Comparison of ENCODE assay signal across 8 cellular contexts in the genomic region with DNA sequence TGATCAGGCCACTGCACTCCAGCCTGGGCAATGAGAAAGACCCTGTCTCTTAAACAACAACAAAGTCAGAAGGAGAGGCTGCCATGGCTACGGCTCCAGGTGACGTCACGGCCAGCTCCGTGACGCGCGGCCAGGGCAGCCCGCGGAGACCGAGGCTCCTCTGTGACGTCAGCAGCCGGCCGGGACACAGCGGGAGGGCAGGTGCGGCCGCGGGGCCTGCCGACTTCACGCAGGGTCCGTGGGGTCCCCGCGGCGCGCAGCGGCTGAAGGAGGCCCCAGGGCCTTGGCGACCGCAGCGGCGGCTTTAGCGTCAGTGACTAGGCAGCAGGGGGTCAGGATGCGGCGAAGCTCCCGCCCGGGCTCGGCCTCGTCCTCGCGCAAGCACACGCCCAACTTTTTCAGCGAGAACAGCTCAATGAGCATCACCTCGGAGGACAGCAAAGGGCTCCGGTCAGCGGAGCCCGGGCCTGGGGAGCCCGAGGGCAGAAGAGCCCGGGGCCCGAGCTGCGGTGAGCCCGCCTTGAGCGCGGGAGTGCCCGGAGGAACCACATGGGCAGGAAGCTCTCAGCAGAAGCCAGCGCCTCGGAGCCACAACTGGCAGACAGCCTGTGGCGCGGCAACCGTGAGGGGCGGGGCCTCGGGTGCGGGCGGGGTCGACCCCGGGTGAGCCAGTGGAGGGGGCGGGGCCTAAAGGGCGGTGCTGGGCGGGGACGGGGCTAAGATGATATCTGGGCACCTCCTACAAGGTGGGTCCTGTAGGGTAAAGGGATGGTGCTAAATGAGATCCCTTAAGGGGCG. TPM values are rescaled to one million over a fixed set of nuclear protein-coding genes. Genes with fewer than 3 reads are reported as not detected.
DNase-seq lines count a peak whose midpoint lies in the region; ATAC-seq and TF ChIP-seq lines count a peak whose summit lies in the region.

A gene with protein sequence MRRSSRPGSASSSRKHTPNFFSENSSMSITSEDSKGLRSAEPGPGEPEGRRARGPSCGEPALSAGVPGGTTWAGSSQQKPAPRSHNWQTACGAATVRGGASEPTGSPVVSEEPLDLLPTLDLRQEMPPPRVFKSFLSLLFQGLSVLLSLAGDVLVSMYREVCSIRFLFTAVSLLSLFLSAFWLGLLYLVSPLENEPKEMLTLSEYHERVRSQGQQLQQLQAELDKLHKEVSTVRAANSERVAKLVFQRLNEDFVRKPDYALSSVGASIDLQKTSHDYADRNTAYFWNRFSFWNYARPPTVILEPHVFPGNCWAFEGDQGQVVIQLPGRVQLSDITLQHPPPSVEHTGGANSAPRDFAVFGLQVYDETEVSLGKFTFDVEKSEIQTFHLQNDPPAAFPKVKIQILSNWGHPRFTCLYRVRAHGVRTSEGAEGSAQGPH (plus strand): TSS at position 163 of the 798 bp plus-strand sequence. CDS start 175 bp downstream, at position 338.

- no peak within 1 kb of the TSS for H2BK12ac ChIP-seq in trophoblast cell (ENCODE audit: low read length)

- POLR2A ChIA-PET in HEK293T (lab: Yijun Ruan, JAX), result interaction anchor here (0.7 to 6.1 kb wide), 10 partner anchors 11 to 1238 kb away, joined by 3 to 44 read pairs (median 4); a partner anchor contains a TSS
- POLR2A ChIA-PET in activated naive CD8-positive, alpha-beta T cell treated with anti-CD3 and anti-CD28 coated beads, Interleukin-2, amount 10 ng/mL, durations not matched to agents 7 days and 5 days (lab: Charles Lee), result interaction anchor here (0.5 to 5.4 kb wide), 16 partner anchors 11 to 1622 kb away, joined by 3 to 68 read pairs (median 6); a partner anchor contains a TSS

- H4K91ac ChIP-seq in trophoblast cell (ENCODE audit: low read depth, low read length), result peak within 1 kb of the TSS; percentile 15

- H3K4me1 ChIP-seq in cardiac muscle cell (ENCODE audit: low read depth) (peaks cover 10% of the 10 kb centered on the region), trophoblast cell (ENCODE audit: control insufficient read depth in 1 of 2, insufficient read depth in 2 of 2, low read length in 2 of 2) (peaks cover 11 to 20% of the 10 kb centered on the region in 2 experiments)

- H2BK120ac ChIP-seq in trophoblast cell (ENCODE audit: insufficient read depth, low read length, poor library complexity), result no peak within 1 kb of the TSS

- peak within 1 kb of the TSS; percentile 99 for H3K4me2 ChIP-seq in trophoblast cell (ENCODE audit: low read length)

- CTCF ChIA-PET in HEK293T (lab: Yijun Ruan, JAX), result interaction anchor here (0.5 to 1.1 kb wide), 3 partner anchors 11 to 267 kb away, joined by 3 read pairs; no protein-coding TSS in a partner anchor

- TF ChIP-seq CTCF in GM06990 (IDR thresholded peaks at IDR 0.05; ENCODE audit: insufficient read depth, low read length, poor library complexity, severe bottlenecking) (no peak), NB4 (IDR thresholded peaks at IDR 0.05; ENCODE audit: low read depth, low read length) (no peak), cardiac muscle cell (IDR thresholded peaks at IDR 0.05; ENCODE audit: low read depth, low read length) (no peak), type B pancreatic cell (conservative IDR thresholded peaks at IDR 0.05) (no peak)

- H3K27me3 ChIP-seq in GM06990 (replicated peaks; ENCODE audit: control insufficient read depth, insufficient read depth, low read length) (no peaks in the 10 kb centered on the region), cardiac muscle cell (no peaks in the 10 kb centered on the region), trophoblast cell (ENCODE audit: insufficient read depth, low read length) (no peaks in the 10 kb centered on the region)

- H4K8ac ChIP-seq in trophoblast cell (ENCODE audit: low read depth, low read length), result peak within 1 kb of the TSS; percentile 70

- H3K23ac ChIP-seq in trophoblast cell (ENCODE audit: low read length), result no peak within 1 kb of the TSS

- H3K4me3 Mint-ChIP-seq in activated naive CD8-positive, alpha-beta T cell treated with anti-CD3 and anti-CD28 coated beads, Interleukin-2, amount 10 ng/mL, durations not matched to agents 7 days and 5 days, result peak within 1 kb of the TSS; percentile 86
- peak within 1 kb of the TSS; percentile 91 for H3K4me3 Mint-ChIP-seq in type B pancreatic cell

- no peak within 1 kb of the TSS for H2AK5ac ChIP-seq in trophoblast cell (ENCODE audit: low read length)

- H3K36me3 Mint-ChIP-seq in activated naive CD8-positive, alpha-beta T cell treated with anti-CD3 and anti-CD28 coated beads, Interleukin-2, amount 10 ng/mL, durations not matched to agents 7 days and 5 days, result no peaks in the 10 kb centered on the region
- H3K36me3 Mint-ChIP-seq in type B pancreatic cell, result no peaks in the 10 kb centered on the region

- H3K4me3 ChIP-seq in GM06990 (replicated peaks; ENCODE audit: low read depth, low read length) (peak within 1 kb of the TSS; percentile 74), NB4 (ENCODE audit: low read depth, low read length) (peak within 1 kb of the TSS; percentile 65), cardiac muscle cell (peak within 1 kb of the TSS; percentile 46), trophoblast cell (ENCODE audit: low read depth, low read length) (peak within 1 kb of the TSS; percentile 61)

- H3K27ac Mint-ChIP-seq in activated naive CD8-positive, alpha-beta T cell treated with anti-CD3 and anti-CD28 coated beads, Interleukin-2, amount 10 ng/mL, durations not matched to agents 7 days and 5 days, result peak within 1 kb of the TSS; percentile 93
- peak within 1 kb of the TSS; percentile 93 for H3K27ac Mint-ChIP-seq in type B pancreatic cell

- H3K27ac ChIP-seq in cardiac muscle cell, result peak within 1 kb of the TSS; percentile 73
- H3K27ac ChIP-seq in trophoblast cell (ENCODE audit: low read depth, low read length), result peak within 1 kb of the TSS; percentile 24

- no CpG with 5 or more reads among the region's 68 CpGs for WGBS in trophoblast cell (ENCODE audit: extremely low coverage, insufficient coverage, insufficient read length)

- no peaks in the 10 kb centered on the region for H3K36me3 ChIP-seq in GM06990 (ENCODE audit: control insufficient read depth, insufficient read depth, low read length)
- no peaks in the 10 kb centered on the region for H3K36me3 ChIP-seq in cardiac muscle cell
- peaks cover 0 to 2% of the 10 kb centered on the region in 2 experiments for H3K36me3 ChIP-seq in trophoblast cell (ENCODE audit: control insufficient read depth in 1 of 2, insufficient read depth in 2 of 2, low read length in 2 of 2)

- no peaks in the 10 kb centered on the region for H3K27me3 Mint-ChIP-seq in activated naive CD8-positive, alpha-beta T cell treated with anti-CD3 and anti-CD28 coated beads, Interleukin-2, amount 10 ng/mL, durations not matched to agents 7 days and 5 days
- H3K27me3 Mint-ChIP-seq in type B pancreatic cell, result peaks cover 4% of the 10 kb centered on the region

- peaks cover 3% of the 10 kb centered on the region for H3K79me1 ChIP-seq in trophoblast cell (ENCODE audit: low read length)

- peak within 1 kb of the TSS; percentile 64 for H3K14ac ChIP-seq in trophoblast cell (ENCODE audit: low read length)

- H3K9me3 ChIP-seq in cardiac muscle cell (ENCODE audit: low read depth) (no peaks in the 10 kb centered on the region), trophoblast cell (ENCODE audit: insufficient read depth, low read depth, low read length) (no peaks in the 10 kb centered on the region)

- H3K79me2 ChIP-seq in trophoblast cell (ENCODE audit: control insufficient read depth, insufficient read depth, low read length, poor library complexity), result no peaks in the 10 kb centered on the region

- peak within 1 kb of the TSS; percentile 33 for H3K4ac ChIP-seq in trophoblast cell (ENCODE audit: low read depth, low read length)

- peak; percentile 83 for ATAC-seq in activated naive CD8-positive, alpha-beta T cell treated with anti-CD3 and anti-CD28 coated beads, Interleukin-2, amount 10 ng/mL, durations not matched to agents 7 days and 5 days (ENCODE audit: low read depth)

- DNase-seq in GM06990 (ENCODE audit: extremely low read depth, insufficient read length) (peak; percentile 98), HEK293T (ENCODE audit: extremely low spot score) (peak; percentile 99), NB4 (ENCODE audit: low read depth) (peak; percentile 100), SKM-1 treated with dmso at 0.1 percent for 144 hours (lab: John Stamatoyannopoulos, UW; ENCODE audit: unreplicated experiment) (peak; percentile 99), cardiac muscle cell (ENCODE audit: low read depth in 1 of 2, low spot score in 1 of 2) (peak; percentile 100), trophoblast cell (peak; percentile 67 to 83), type B pancreatic cell (ENCODE audit: extremely low spot score, unreplicated experiment) (peak; percentile 99)
- DNase-seq in activated naive CD8-positive, alpha-beta T cell treated with anti-CD3 and anti-CD28 coated beads, Interleukin-2, amount 10 ng/mL, durations not matched to agents 7 days and 5 days, result peak; percentile 100

- peaks cover 19% of the 10 kb centered on the region for H3K4me1 Mint-ChIP-seq in activated naive CD8-positive, alpha-beta T cell treated with anti-CD3 and anti-CD28 coated beads, Interleukin-2, amount 10 ng/mL, durations not matched to agents 7 days and 5 days
- peaks cover 5% of the 10 kb centered on the region for H3K4me1 Mint-ChIP-seq in type B pancreatic cell (ENCODE audit: unreplicated experiment)

- peak; percentile 75 for TF ChIP-seq POLR2A in NB4 (IDR thresholded peaks at IDR 0.05; ENCODE audit: extremely low read depth, insufficient read length)

- peak within 1 kb of the TSS; percentile 59 for H3K18ac ChIP-seq in trophoblast cell (ENCODE audit: low read length)

- no peaks in the 10 kb centered on the region for H3K9me3 Mint-ChIP-seq in activated naive CD8-positive, alpha-beta T cell treated with anti-CD3 and anti-CD28 coated beads, Interleukin-2, amount 10 ng/mL, durations not matched to agents 7 days and 5 days
- H3K9me3 Mint-ChIP-seq in type B pancreatic cell, result no peaks in the 10 kb centered on the region

- H2AFZ ChIP-seq in trophoblast cell (ENCODE audit: insufficient read depth, low read length, poor library complexity), result peak within 1 kb of the TSS; percentile 89

- H4K12ac ChIP-seq in trophoblast cell (ENCODE audit: low read depth, low read length), result peak within 1 kb of the TSS; percentile 12

- H3K9ac ChIP-seq in trophoblast cell (ENCODE audit: low read length), result peak within 1 kb of the TSS; percentile 11

- H2BK5ac ChIP-seq in trophoblast cell (ENCODE audit: low read depth, low read length, poor library complexity), result peak within 1 kb of the TSS; percentile 1

TF ChIP-seq in HEK293T, 16 proteins besides CTCF, POLR2A, EP300 and RAD21:
- peak; percentile 86 for TF ChIP-seq TARDBP (IDR thresholded peaks at IDR 0.05)
- no peak for TF ChIP-seq CTBP1 (IDR thresholded peaks at IDR 0.05; ENCODE audit: borderline replicate concordance)
- TF ChIP-seq L3MBTL2 (conservative IDR thresholded peaks at IDR 0.05), result peak; percentile 97
- TF ChIP-seq SUZ12 (IDR thresholded peaks at IDR 0.05), result no peak
- TF ChIP-seq ZNF384 (IDR thresholded peaks at IDR 0.05), result no peak

RNA-seq across cellular contexts. Expression of the gene that starts here (rescaled TPM):
- total RNA-seq in activated naive CD8-positive, alpha-beta T cell treated with anti-CD3 and anti-CD28 coated beads, Interleukin-2, amount 10 ng/mL, durations not matched to agents 7 days and 5 days, result 1 to 10 TPM; 3.8 to 5.7 TPM
- 12.8 and 44.6 TPM in 2 replicates for total RNA-seq in cardiac muscle cell
- polyA plus RNA-seq in cardiac muscle cell, result 27.9 and 107 TPM in 2 replicates
- 2.7 and 3.1 TPM in 2 replicates for polyA plus RNA-seq in trophoblast cell (2013)
- total RNA-seq in type B pancreatic cell (ENCODE audit: low replicate concordance), result 1.6 and 2.4 TPM in 2 replicates

Comparison
In these comparisons a context has a peak if more than half of its experiments do, and no peak if none do; other contexts are left out.
1. Peak in every context shown above with its lines: DNase-seq, ATAC-seq, H3K4me3 ChIP-seq and H3K27ac ChIP-seq.